In the genomic region with DNA sequence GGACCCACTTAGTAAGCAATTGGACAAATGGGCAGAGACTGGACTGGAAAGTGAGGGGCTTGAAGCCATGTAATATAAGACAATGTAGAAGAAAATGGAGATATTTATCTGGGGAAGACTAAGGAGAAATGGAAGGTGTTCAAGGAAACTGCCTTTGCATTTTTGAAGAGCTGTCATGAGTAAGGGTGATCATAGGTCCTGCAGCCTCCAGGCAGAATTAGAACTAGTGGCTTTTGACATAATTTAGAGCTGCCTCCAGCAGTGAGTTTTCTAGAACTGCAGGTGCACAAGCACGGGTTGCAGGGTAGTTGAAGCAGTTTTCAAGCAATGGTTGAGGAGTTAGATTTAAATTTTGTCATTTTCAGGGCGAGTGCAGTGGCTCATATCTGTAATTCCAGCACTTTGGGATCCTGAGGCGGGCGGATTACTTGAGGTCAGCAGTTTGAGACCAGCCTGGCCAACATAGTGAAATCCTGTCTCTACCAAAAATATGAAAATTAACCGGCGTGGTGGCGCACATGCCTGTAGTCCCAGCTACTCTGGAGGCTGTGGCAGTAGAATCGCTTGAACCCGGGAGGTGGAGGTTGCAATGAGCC, we compare ENCODE assay signal across 14 cellular contexts. TPM values are rescaled to one million over a fixed set of nuclear protein-coding genes. Genes with fewer than 3 reads are reported as not detected.
DNase-seq lines count a peak whose midpoint lies in the region; ATAC-seq and TF ChIP-seq lines count a peak whose summit lies in the region.
"Had no signal": no experiment of that assay in that cellular context is flagged by ENCODE, and none has a peak within 500 bp of the region (broad histone marks: within the 10 kb centered on the region; RNA-seq: fewer than 3 reads in every experiment).

No MANE protein-coding gene starts in this region.

- H3K27ac Mint-ChIP-seq in CD4-positive, alpha-beta T cell = no peak overlapping the region
- peak overlapping the region in 2 of 3 experiments; percentile 6 to 40 for H3K27ac Mint-ChIP-seq in nephron
- H3K27ac Mint-ChIP-seq: B cell had no signal

- no peak overlapping the region for H3K27ac ChIP-seq in CD4-positive, alpha-beta T cell (ENCODE audit: low read depth, low read length)
- no peak overlapping the region for H3K27ac ChIP-seq in PC-9
- H3K27ac ChIP-seq in duodenal mucosa (ENCODE audit: low read depth, low read length) = no peak overlapping the region
- no peak overlapping the region for H3K27ac ChIP-seq in esophagus muscularis mucosa (replicated peaks in 1 of 4)

- H3K4me3 Mint-ChIP-seq in CD4-positive, alpha-beta T cell = peak overlapping the region; percentile 39
- H3K4me3 Mint-ChIP-seq in nephron = peak overlapping the region in 2 of 3 experiments; percentile 17 to 35
- H3K4me3 Mint-ChIP-seq: B cell had no signal

- H3K9ac ChIP-seq in duodenal mucosa (ENCODE audit: low read depth in 1 of 2, low read length in 2 of 2) = no peak overlapping the region

- no peaks in the 10 kb centered on the region for H3K27me3 Mint-ChIP-seq in CD4-positive, alpha-beta T cell
- no peaks in the 10 kb centered on the region for H3K27me3 Mint-ChIP-seq in nephron (ENCODE audit: low read depth)
- H3K27me3 Mint-ChIP-seq: B cell had no signal

- peaks cover 21% of the 10 kb centered on the region for H3F3A ChIP-seq in PC-9 (ENCODE audit: insufficient read depth, low read depth)

- 95% methylated on average over 9 of the region's 9 CpGs for WGBS in esophagus muscularis mucosa

- no peaks in the 10 kb centered on the region for H3K9me3 Mint-ChIP-seq in CD4-positive, alpha-beta T cell
- H3K9me3 Mint-ChIP-seq in nephron = no peaks in the 10 kb centered on the region

- 0 out of 2 replicates have a peak overlapping the region, but pooled peaks have one; percentile 1 for H2AFZ ChIP-seq in PC-9

- H3K4me3 ChIP-seq in PC-9 (no peak overlapping the region), duodenal mucosa (ENCODE audit: low read depth in 1 of 2, low read length in 2 of 2) (peak overlapping the region; percentile 16 to 57), esophagus muscularis mucosa (no peak overlapping the region)
- H3K4me3 ChIP-seq: HAP-1 had no signal

- CTCF ChIA-PET in CD4-positive, alpha-beta T cell (lab: Charles Lee) = interaction anchor here (0.7 kb wide), 1 partner anchor 111 kb away, joined by 3 read pairs; no protein-coding TSS in a partner anchor
- CTCF ChIA-PET in PC-9 (lab: Charles Lee) = no interaction called here

- H3K9me3 ChIP-seq in CD4-positive, alpha-beta T cell (ENCODE audit: control insufficient read depth, low read length) = no peaks in the 10 kb centered on the region
- no peaks in the 10 kb centered on the region for H3K9me3 ChIP-seq in PC-9 (ENCODE audit: insufficient read depth, low read depth)
- H3K9me3 ChIP-seq in duodenal mucosa (ENCODE audit: control insufficient read depth in 1 of 2, low read length in 2 of 2) = no peaks in the 10 kb centered on the region
- H3K9me3 ChIP-seq in esophagus muscularis mucosa = no peaks in the 10 kb centered on the region
- H3K9me3 ChIP-seq: HAP-1 had no signal

- no peak for DNase-seq in CD4-positive, alpha-beta T cell
- DNase-seq in PC-9 (no peak), esophagus muscularis mucosa (ENCODE audit: extremely low spot score) (no peak), DMS153 treated with DMSO at 0.1 percent for 48 hours (lab: John Stamatoyannopoulos, UW; ENCODE audit: unreplicated experiment) (no peak)
- DNase-seq: C1 segment of cervical spinal cord; CD4-positive, alpha-beta memory T cell; DMS79 treated with DMSO at 0.1 percent for 48 hours; EL; GOT3 had no signal

- H3K4me1 Mint-ChIP-seq in CD4-positive, alpha-beta T cell (ENCODE audit: low read depth) = peaks cover 10% of the 10 kb centered on the region
- H3K4me1 Mint-ChIP-seq in nephron = peaks cover 9% of the 10 kb centered on the region

- no peak for TF ChIP-seq POLR2A in esophagus muscularis mucosa (IDR thresholded peaks at IDR 0.05; ENCODE audit: low read depth)

- H3K4me2 ChIP-seq in PC-9 = no peak overlapping the region

- TF ChIP-seq EP300 in esophagus muscularis mucosa (IDR thresholded peaks at IDR 0.05) = no peak

- no peaks in the 10 kb centered on the region for H4K20me1 ChIP-seq in PC-9 (ENCODE audit: insufficient read depth)

- no TSS peak for BruUV-seq in PC-9 (replicated peaks; lab: Mats Ljungman, UMichigan)

- POLR2A ChIA-PET in CD4-positive, alpha-beta T cell (lab: Charles Lee) = no interaction called here
- POLR2A ChIA-PET in PC-9 (lab: Charles Lee; ENCODE audit: unreplicated experiment) = no interaction called here

- intact Hi-C loops in CD4-positive, alpha-beta T cell (cut with DNase I, micrococcal nuclease) = loop anchor here in 1 of 2 experiments (10.0 kb wide), 1 partner anchor 54 kb away; no protein-coding TSS in a partner anchor
- intact Hi-C loops in PC-9 (cut with micrococcal nuclease; ENCODE audit: unreplicated experiment) (no loop called here), esophagus muscularis mucosa (cut with DNase I) (no loop called here)

- H3K9me2 ChIP-seq in PC-9 (ENCODE audit: insufficient read depth) = no peaks in the 10 kb centered on the region

- no peak for TF ChIP-seq CTCF in CD4-positive, alpha-beta T cell (IDR thresholded peaks at IDR 0.05)
- TF ChIP-seq CTCF in PC-9 (conservative IDR thresholded peaks at IDR 0.05) = no peak
- no peak for TF ChIP-seq CTCF in nephron (IDR thresholded peaks at IDR 0.05; ENCODE audit: unreplicated experiment in 3 of 3)
- no peak for TF ChIP-seq CTCF in esophagus muscularis mucosa (IDR thresholded peaks at IDR 0.05)

- ATAC-seq in CD4-positive, alpha-beta T cell (ENCODE audit: poor library complexity) = no peak
- no peak for ATAC-seq in esophagus mucosa

- H3K4me1 ChIP-seq in PC-9 (replicated peaks; ENCODE audit: insufficient read depth) (peaks cover 11% of the 10 kb centered on the region), duodenal mucosa (ENCODE audit: control insufficient read depth in 1 of 2, insufficient read depth in 2 of 2, low read length in 2 of 2) (peaks cover 11 to 14% of the 10 kb centered on the region in 2 donors), esophagus muscularis mucosa (peaks cover 2 to 13% (median 10%) of the 10 kb centered on the region in 4 donors)

- H3K36me3 ChIP-seq in PC-9 (ENCODE audit: low read depth) = no peaks in the 10 kb centered on the region
- H3K36me3 ChIP-seq in duodenal mucosa (ENCODE audit: control insufficient read depth in 1 of 2, insufficient read depth in 2 of 2, low read length in 2 of 2) = no peaks in the 10 kb centered on the region
- H3K36me3 ChIP-seq in esophagus muscularis mucosa = no peaks in the 10 kb centered on the region
- H3K36me3 ChIP-seq: HAP-1 had no signal

- H3K36me3 Mint-ChIP-seq in CD4-positive, alpha-beta T cell (ENCODE audit: low read depth) = peaks cover 20% of the 10 kb centered on the region
- no peaks in the 10 kb centered on the region for H3K36me3 Mint-ChIP-seq in nephron (ENCODE audit: low read depth)

- H3K79me2 ChIP-seq in PC-9 (ENCODE audit: low read depth) = no peaks in the 10 kb centered on the region

- no peaks in the 10 kb centered on the region for H3K27me3 ChIP-seq in CD4-positive, alpha-beta T cell (ENCODE audit: control insufficient read depth, insufficient read depth, low read length)
- no peaks in the 10 kb centered on the region for H3K27me3 ChIP-seq in PC-9 (ENCODE audit: insufficient read depth, low read depth)
- H3K27me3 ChIP-seq in duodenal mucosa (ENCODE audit: control insufficient read depth in 1 of 2, insufficient read depth in 2 of 2, low read length in 2 of 2) = no peaks in the 10 kb centered on the region
- no peaks in the 10 kb centered on the region for H3K27me3 ChIP-seq in esophagus muscularis mucosa

RNA-seq across cellular contexts. Expression of a gene that starts 3.7 kb away (rescaled TPM):
- total RNA-seq in CD4-positive, alpha-beta T cell = 100 to 1,000 TPM; 174 to 182 TPM
- total RNA-seq in PC-9 (2021) (2.1 and 2.8 TPM in 2 replicates), esophagus muscularis mucosa (10 to 100 TPM in 1 of 4 donors, 1 to 10 TPM in 3; 6.6 to 12.2 (median 7.4) TPM), esophagus mucosa (2.7 TPM)

Comparison
In these comparisons a context has a peak if more than half of its experiments do, and no peak if none do; other contexts are left out.
1. H3K4me3 ChIP-seq: peak in duodenal mucosa (2 of 2); none in PC-9 (single experiment) and esophagus muscularis mucosa (0 of 4).
2. RNA of a gene that starts 3.7 kb away (total RNA-seq): 174 to 182 TPM in CD4-positive, alpha-beta T cell; 6.6 to 12.2 TPM in esophagus muscularis mucosa, 2.1 to 2.8 TPM in PC-9 and 2.7 TPM in esophagus mucosa (single experiment); every median in the first group is over 10 times any median in the second.